In the genomic region with DNA sequence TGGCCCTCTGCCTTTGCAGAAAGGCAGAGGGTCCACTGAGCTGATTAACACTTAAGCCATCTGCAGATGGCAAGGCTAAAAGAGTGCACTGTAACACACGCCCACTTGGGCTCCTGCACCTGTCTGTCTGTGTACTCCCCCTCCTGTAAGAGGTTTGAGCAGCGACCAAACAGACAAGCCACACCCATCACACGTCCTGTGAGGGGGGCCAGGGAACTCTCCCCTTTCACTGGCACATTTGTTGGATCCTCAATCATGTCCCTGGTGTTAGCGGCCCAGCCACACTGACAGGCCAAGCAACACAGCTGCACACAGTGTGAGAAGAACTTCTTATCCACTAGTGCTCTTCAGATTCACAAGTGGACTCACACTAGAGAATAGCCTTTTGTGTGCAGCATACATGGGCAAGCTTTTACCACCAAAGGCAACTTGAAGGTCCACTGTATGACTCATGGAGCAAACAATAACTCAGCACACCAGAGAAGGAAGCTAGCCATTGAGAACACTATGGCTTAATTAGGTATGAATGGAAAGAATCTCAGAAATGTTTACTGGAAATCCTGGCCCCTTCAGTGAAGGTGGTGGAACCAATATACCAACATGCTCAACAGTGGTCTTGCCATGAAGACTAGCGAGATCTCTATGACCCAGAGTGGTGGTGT, we compare ENCODE assay signal across 8 cellular contexts. TPM values are rescaled to one million over a fixed set of nuclear protein-coding genes. Genes with fewer than 3 reads are reported as not detected.
DNase-seq lines count a peak whose midpoint lies in the region; ATAC-seq and TF ChIP-seq lines count a peak whose summit lies in the region.

No MANE protein-coding gene starts in this region.

- ATAC-seq in lung (ENCODE audit: insufficient read depth, low FRiP score) (peak; percentile 67), GM19463 (IDR thresholded peaks at IDR 0.05; ENCODE audit: unreplicated experiment) (no peak)

- H3K27me3 ChIP-seq in adipocyte (replicated peaks; ENCODE audit: control insufficient read depth, insufficient read depth, low read length): peaks cover 2% of the 10 kb centered on the region
- no peaks in the 10 kb centered on the region for H3K27me3 ChIP-seq in lung (ENCODE audit: control insufficient read depth, insufficient read depth)
- H3K27me3 ChIP-seq in right atrium auricular region: no peaks in the 10 kb centered on the region

- 48 to 79% methylated on average over 5 of the region's 5 CpGs for WGBS in lung, 2 donors

- no peak overlapping the region for H3K9ac ChIP-seq in adipocyte (ENCODE audit: low read length)

- peak; percentile 60 for DNase-seq in EL
- DNase-seq in NCI-H128 (lab: John Stamatoyannopoulos, UW; ENCODE audit: unreplicated experiment): peak; percentile 12
- DNase-seq in adipocyte (ENCODE audit: low read depth): peak; percentile 17
- peak; percentile 29 for DNase-seq in lung (ENCODE audit: low spot score)
- no peak for DNase-seq in anterior cingulate cortex (lab: John Stamatoyannopoulos, UW)
- DNase-seq in midbrain (lab: John Stamatoyannopoulos, UW): no peak
- no peak for DNase-seq in right atrium auricular region (ENCODE audit: low spot score)

- TF ChIP-seq CTCF in lung (IDR thresholded peaks at IDR 0.05; ENCODE audit: control extremely low read depth, extremely low read depth): no peak
- TF ChIP-seq CTCF in right atrium auricular region (IDR thresholded peaks at IDR 0.05): no peak

- H3K4me3 ChIP-seq in adipocyte (ENCODE audit: low read length) (no peak overlapping the region), lung (no peak overlapping the region), right atrium auricular region (no peak overlapping the region)

- H3K9me3 ChIP-seq in adipocyte (ENCODE audit: control insufficient read depth, low read length) (no peaks in the 10 kb centered on the region), lung (ENCODE audit: control insufficient read depth in 2 of 2, insufficient read depth in 1 of 2, low read length in 1 of 2) (peaks cover 0 to 7% of the 10 kb centered on the region in 2 donors), right atrium auricular region (no peaks in the 10 kb centered on the region)

- H3K4me1 ChIP-seq in adipocyte (ENCODE audit: control insufficient read depth, insufficient read depth, low read length) (no peaks in the 10 kb centered on the region), lung (ENCODE audit: control insufficient read depth in 2 of 2, insufficient read depth in 2 of 2, low read length in 2 of 2) (no peaks in the 10 kb centered on the region), right atrium auricular region (no peaks in the 10 kb centered on the region)

- H3K27ac ChIP-seq in lung (ENCODE audit: low read depth in 1 of 2, low read length in 1 of 2): peak overlapping the region in 1 of 2 donors; percentile 52
- no peak overlapping the region for H3K27ac ChIP-seq in right atrium auricular region

- H3K36me3 ChIP-seq in adipocyte (ENCODE audit: control insufficient read depth, insufficient read depth, low read length, severe bottlenecking) (no peaks in the 10 kb centered on the region), lung (ENCODE audit: control insufficient read depth in 2 of 2, insufficient read depth in 2 of 2, low read length in 2 of 2) (no peaks in the 10 kb centered on the region), right atrium auricular region (no peaks in the 10 kb centered on the region)

RNA-seq across cellular contexts. Expression of gene UTP14A, which starts 29.1 kb away (rescaled TPM):
- total RNA-seq in lung (10 to 100 TPM; 11.7 to 14.0 TPM), right atrium auricular region (1 to 10 TPM; 7.6 to 8.3 TPM)
- 10 to 100 TPM; 10.2 to 13.4 TPM for polyA plus RNA-seq in lung

RNA-seq across cellular contexts. Expression of gene ZDHHC9, which starts 33.2 kb away (rescaled TPM):
- 10 to 100 TPM; 17.4 to 74.6 TPM for total RNA-seq in lung
- polyA plus RNA-seq in lung: 10 to 100 TPM; 24.2 to 56.9 TPM
- 10 to 100 TPM; 10.6 to 11.4 TPM for total RNA-seq in right atrium auricular region

Comparison
In these comparisons a context has a peak if more than half of its experiments do, and no peak if none do; other contexts are left out.
1. DNase-seq: peak in EL (single experiment), NCI-H128 (single experiment), adipocyte (single experiment) and lung (single experiment); none in anterior cingulate cortex (0 of 58), midbrain (single experiment) and right atrium auricular region (single experiment).